ENCODE assay signal across 26 cellular contexts in genomic region chr5:133947431-133947841, GRCh38. TPM values are rescaled to one million over a fixed set of nuclear protein-coding genes. Genes with fewer than 3 reads are reported as not detected.
DNase-seq lines count a peak whose midpoint lies in the region; ATAC-seq and TF ChIP-seq lines count a peak whose summit lies in the region.
"Had no signal": no experiment of that assay in that cellular context is flagged by ENCODE, and none has a peak within 500 bp of the region (broad histone marks: within the 10 kb centered on the region; RNA-seq: fewer than 3 reads in every experiment).

No MANE protein-coding gene starts in this region.

- no peak overlapping the region for H3K27ac Mint-ChIP-seq in osteocyte (ENCODE audit: unreplicated experiment)
- H3K27ac Mint-ChIP-seq: activated CD8-positive, alpha-beta T cell treated with anti-CD3 and anti-CD28 coated beads, Interleukin-2, amount 10 ng/mL, durations not matched to agents 7 days and 5 days; activated T-cell treated with anti-CD3 and anti-CD28 coated beads, Interleukin-2, amount 50 U/mL, for 24 hours; natural killer cell treated with Interleukin-12 subunit alpha and Interleukin-12 subunit beta and Interleukin-15 and Interleukin-18, amount 100 ng/mL, for 72 hours; stimulated activated effector memory CD8-positive, alpha-beta T cell treated with anti-CD3 and anti-CD28 coated beads, Interleukin-12 subunit alpha, Interleukin-12 subunit beta, amount 100 ng/mL, for 72 hours had no signal

- no peaks in the 10 kb centered on the region for H3K36me3 Mint-ChIP-seq in osteocyte (ENCODE audit: unreplicated experiment)
- H3K36me3 Mint-ChIP-seq: natural killer cell treated with Interleukin-12 subunit alpha and Interleukin-12 subunit beta and Interleukin-15 and Interleukin-18, amount 100 ng/mL, for 72 hours; stimulated activated effector memory CD8-positive, alpha-beta T cell treated with anti-CD3 and anti-CD28 coated beads, Interleukin-12 subunit alpha, Interleukin-12 subunit beta, amount 100 ng/mL, for 72 hours had no signal

- WGBS in ovary, 3 donors: 77 to 80% (median 79%) methylated on average over 5 of the region's 5 CpGs

- DNase-seq in EH (ENCODE audit: low read depth) (peak; percentile 59), amniotic epithelial cell (ENCODE audit: low read depth) (peak; percentile 65), fibroblast of peridontal ligament (ENCODE audit: extremely low read depth) (peak; percentile 58), osteocyte (ENCODE audit: extremely low spot score, unreplicated experiment) (peak; percentile 3), ovary (no peak), DMS53 treated with DMSO at 0.1 percent for 48 hours (lab: John Stamatoyannopoulos, UW; ENCODE audit: unreplicated experiment) (no peak), D341Med (ENCODE audit: low spot score) (no peak)
- DNase-seq: ACHN; activated CD4-positive, CD25-positive, alpha-beta regulatory T cell treated with anti-CD3 and anti-CD28 coated beads, Interleukin-2, amount 50 U/mL, for 72 hours; activated CD8-positive, alpha-beta T cell treated with anti-CD3 and anti-CD28 coated beads, Interleukin-2, amount 10 ng/mL, durations not matched to agents 7 days and 5 days; activated naive CD4-positive, alpha-beta T cell; activated T-cell treated with anti-CD3 and anti-CD28 coated beads, Interleukin-2, amount 50 U/mL, for 24 hours; cerebellar nuclear complex; effector CD8-positive, alpha-beta T cell; MM.1S; NCI-H1436 treated with DMSO at 0.1 percent for 48 hours; NCI-H748 treated with DMSO at 0.1 percent for 48 hours; OCI-M1; stimulated activated CD4-positive, alpha-beta T cell treated with anti-CD3 and anti-CD28 coated beads, Interleukin-1b, Interleukin-23, amount 100 ng/mL, for 48 hours; uterus had no signal

- no peak overlapping the region for H3K4me3 ChIP-seq in ovary
- H3K4me3 ChIP-seq: adrenal gland, esophagus muscularis mucosa, uterus had no signal

- no peaks in the 10 kb centered on the region for H3K4me1 Mint-ChIP-seq in osteocyte (ENCODE audit: unreplicated experiment)
- H3K4me1 Mint-ChIP-seq: stimulated activated effector memory CD8-positive, alpha-beta T cell treated with anti-CD3 and anti-CD28 coated beads, Interleukin-12 subunit alpha, Interleukin-12 subunit beta, amount 100 ng/mL, for 72 hours had no signal

- H3K4me3 Mint-ChIP-seq in osteocyte (ENCODE audit: unreplicated experiment): no peak overlapping the region
- H3K4me3 Mint-ChIP-seq: activated CD8-positive, alpha-beta T cell treated with anti-CD3 and anti-CD28 coated beads, Interleukin-2, amount 10 ng/mL, durations not matched to agents 7 days and 5 days; activated T-cell treated with anti-CD3 and anti-CD28 coated beads, Interleukin-2, amount 50 U/mL, for 24 hours; natural killer cell treated with Interleukin-12 subunit alpha and Interleukin-12 subunit beta and Interleukin-15 and Interleukin-18, amount 100 ng/mL, for 72 hours; stimulated activated effector memory CD8-positive, alpha-beta T cell treated with anti-CD3 and anti-CD28 coated beads, Interleukin-12 subunit alpha, Interleukin-12 subunit beta, amount 100 ng/mL, for 72 hours had no signal

- peaks cover 6% of the 10 kb centered on the region for H3K27me3 Mint-ChIP-seq in osteocyte (ENCODE audit: unreplicated experiment)

- H3K4me1 ChIP-seq in ovary (ENCODE audit: insufficient read depth): no peaks in the 10 kb centered on the region
- H3K4me1 ChIP-seq: parathyroid adenoma, uterus had no signal

- no peak for TF ChIP-seq CTCF in osteocyte (IDR thresholded peaks at IDR 0.05)
- no peak for TF ChIP-seq CTCF in ovary (IDR thresholded peaks at IDR 0.05)

- no peaks in the 10 kb centered on the region for H3K36me3 ChIP-seq in ovary
- H3K36me3 ChIP-seq: adrenal gland, esophagus muscularis mucosa, uterus had no signal

- TF ChIP-seq EP300 in ovary (IDR thresholded peaks at IDR 0.05): no peak

- no peaks in the 10 kb centered on the region for H3K9me3 ChIP-seq in ovary
- H3K9me3 ChIP-seq: adrenal gland, esophagus muscularis mucosa, uterus had no signal

- no peak for ATAC-seq in GM21360 (IDR thresholded peaks at IDR 0.05; ENCODE audit: unreplicated experiment)
- ATAC-seq: activated CD8-positive, alpha-beta T cell treated with anti-CD3 and anti-CD28 coated beads, Interleukin-2, amount 10 ng/mL, durations not matched to agents 7 days and 5 days; natural killer cell treated with Interleukin-12 subunit alpha and Interleukin-12 subunit beta and Interleukin-15 and Interleukin-18, amount 100 ng/mL, for 72 hours; stimulated activated effector memory CD8-positive, alpha-beta T cell treated with anti-CD3 and anti-CD28 coated beads, Interleukin-12 subunit alpha, Interleukin-12 subunit beta, amount 100 ng/mL, for 72 hours had no signal

- H3K9me3 Mint-ChIP-seq in osteocyte (ENCODE audit: unreplicated experiment): no peaks in the 10 kb centered on the region
- H3K9me3 Mint-ChIP-seq: activated T-cell treated with anti-CD3 and anti-CD28 coated beads, Interleukin-2, amount 50 U/mL, for 24 hours; natural killer cell treated with Interleukin-12 subunit alpha and Interleukin-12 subunit beta and Interleukin-15 and Interleukin-18, amount 100 ng/mL, for 72 hours; stimulated activated effector memory CD8-positive, alpha-beta T cell treated with anti-CD3 and anti-CD28 coated beads, Interleukin-12 subunit alpha, Interleukin-12 subunit beta, amount 100 ng/mL, for 72 hours had no signal

- intact Hi-C loops in ovary (cut with DNase I): no loop called here

- TF ChIP-seq POLR2A in ovary (IDR thresholded peaks at IDR 0.05): no peak

- H3K27ac ChIP-seq in ovary: no peak overlapping the region
- H3K27ac ChIP-seq: adrenal gland, esophagus muscularis mucosa, parathyroid adenoma, uterus had no signal

- H3K27me3 ChIP-seq in ovary: no peaks in the 10 kb centered on the region
- H3K27me3 ChIP-seq: adrenal gland, esophagus muscularis mucosa, uterus had no signal

RNA-seq across cellular contexts. Expression of gene C5orf15, which starts 21.0 kb away (rescaled TPM):
- total RNA-seq in osteocyte (58.9 and 62.6 TPM in 2 replicates), ovary (10 to 100 TPM; 26.9 to 62.2 (median 33.4) TPM)
- polyA plus RNA-seq in ovary: 100 to 1,000 TPM in 1 of 2 donors, 10 to 100 TPM in 1; 46.0 to 102 TPM

RNA-seq across cellular contexts. Expression of gene VDAC1, which starts 57.3 kb away (rescaled TPM):
- total RNA-seq in osteocyte (115 and 119 TPM in 2 replicates), ovary (10 to 100 TPM; 41.1 to 95.1 (median 89.9) TPM)
- 100 to 1,000 TPM in 1 of 2 donors, 10 to 100 TPM in 1; 50.0 to 171 TPM for polyA plus RNA-seq in ovary

Comparison
In these comparisons a context has a peak if more than half of its experiments do, and no peak if none do; other contexts are left out.
1. DNase-seq: peak in EH (single experiment), amniotic epithelial cell (single experiment), fibroblast of peridontal ligament (single experiment) and osteocyte (single experiment); none in ovary (0 of 5), DMS53 treated with DMSO at 0.1 percent for 48 hours (single experiment) and D341Med (single experiment).